In genomic region chr6:167952512-167952859, GRCh38 we compare ENCODE assay signal across 22 cellular contexts. TPM values are rescaled to one million over a fixed set of nuclear protein-coding genes. Genes with fewer than 3 reads are reported as not detected.
DNase-seq lines count a peak whose midpoint lies in the region; ATAC-seq, FAIRE-seq and TF ChIP-seq lines count a peak whose summit lies in the region.
"Had no signal": no experiment of that assay in that cellular context is flagged by ENCODE, and none has a peak within 500 bp of the region (broad histone marks: within the 10 kb centered on the region; RNA-seq: fewer than 3 reads in every experiment).

No MANE protein-coding gene starts in this region.

- intact Hi-C loops in K562 (cut with micrococcal nuclease): no loop called here
- intact Hi-C loops in activated CD4-positive, alpha-beta T cell treated with anti-CD3 and anti-CD28 coated beads for 36 hours (cut with DNase I, micrococcal nuclease): no loop called here

- ATAC-seq in K562 (peak; percentile 30; the same call in 1 of the 3 replicates), GM21717 (IDR thresholded peaks at IDR 0.05; ENCODE audit: unreplicated experiment) (no peak)
- ATAC-seq in activated CD4-positive, alpha-beta T cell treated with anti-CD3 and anti-CD28 coated beads for 36 hours: no peak
- ATAC-seq: Right ventricle myocardium inferior had no signal

- H2AFZ ChIP-seq in K562 (ENCODE audit: low read depth, low read length) (no peak overlapping the region), keratinocyte (ENCODE audit: control insufficient read depth, low read length) (no peak overlapping the region)

- DNase-seq in Kasumi-1 (lab: John Stamatoyannopoulos, UW): peak; percentile 26 to 37
- no peak for DNase-seq in K562 (ENCODE audit: extremely low read depth in 1 of 4, low spot score in 3 of 4)
- DNase-seq in keratinocyte (ENCODE audit: low read depth, low spot score): no peak
- no peak for DNase-seq in NCI-H146 treated with DMSO at 0.1 percent for 48 hours (lab: John Stamatoyannopoulos, UW; ENCODE audit: unreplicated experiment)
- DNase-seq in effector memory CD4-positive, alpha-beta T cell: no peak
- no peak for DNase-seq in activated CD4-positive, alpha-beta T cell treated with anti-CD3 and anti-CD28 coated beads for 36 hours
- DNase-seq: DMS79 treated with DMSO at 0.1 percent for 48 hours, H9, IMR-90, Karpas-422, NCI-H1092 treated with DMSO at 0.1 percent for 48 hours, NCI-H146, NCI-H2081 treated with DMSO at 0.1 percent for 48 hours, NCI-H510A treated with DMSO at 0.1 percent for 48 hours, SW 1271 had no signal

- H3K36me3 ChIP-seq in BLaER1: peaks cover 38% of the 10 kb centered on the region
- peaks cover 82% of the 10 kb centered on the region for H3K36me3 ChIP-seq in K562 (ENCODE audit: control insufficient read depth, insufficient read depth, low read length)
- H3K36me3 ChIP-seq in keratinocyte (ENCODE audit: control insufficient read depth in 2 of 2, extremely low read depth in 1 of 2, insufficient read depth in 2 of 2, low read length in 2 of 2): peaks cover 14 to 16% of the 10 kb centered on the region in 2 experiments
- H3K36me3 ChIP-seq in effector memory CD4-positive, alpha-beta T cell (ENCODE audit: control insufficient read depth, insufficient read depth, low read length): peaks cover 3% of the 10 kb centered on the region

- in situ Hi-C loops in K562 (cut with MboI): no loop called here

- peaks cover 2% of the 10 kb centered on the region for H3K4me1 Mint-ChIP-seq in activated CD4-positive, alpha-beta T cell treated with anti-CD3 and anti-CD28 coated beads for 36 hours
- H3K4me1 Mint-ChIP-seq: H9 had no signal

- peaks cover 4% of the 10 kb centered on the region for H3K36me3 Mint-ChIP-seq in activated CD4-positive, alpha-beta T cell treated with anti-CD3 and anti-CD28 coated beads for 36 hours (ENCODE audit: low read depth)

- H3K27me3 ChIP-seq in BLaER1 (no peaks in the 10 kb centered on the region), K562 (ENCODE audit: control insufficient read depth in 2 of 2, insufficient read depth in 2 of 2, low read length in 2 of 2) (no peaks in the 10 kb centered on the region), keratinocyte (ENCODE audit: control insufficient read depth, extremely low read depth, insufficient read depth, low read length) (no peaks in the 10 kb centered on the region)
- no peaks in the 10 kb centered on the region for H3K27me3 ChIP-seq in effector memory CD4-positive, alpha-beta T cell (replicated peaks; ENCODE audit: control insufficient read depth, insufficient read depth, low read length, poor library complexity, severe bottlenecking)

- peak overlapping the region; percentile 57 for H3K9ac ChIP-seq in BLaER1
- no peak overlapping the region for H3K9ac ChIP-seq in K562 (ENCODE audit: insufficient read depth in 1 of 2, low read depth in 2 of 2, low read length in 2 of 2)
- no peak overlapping the region for H3K9ac ChIP-seq in keratinocyte (ENCODE audit: control insufficient read depth, extremely low read depth, insufficient read depth, low read length)

- 93% methylated on average over 1 of the region's 1 CpG for WGBS in K562 (ENCODE audit: insufficient coverage, low coverage, missing lambda C conversion rate)

- H3K4me1 ChIP-seq in BLaER1 (peaks cover 69% of the 10 kb centered on the region), K562 (replicated peaks in 1 of 2; ENCODE audit: control insufficient read depth in 2 of 2, insufficient read depth in 2 of 2, low read length in 2 of 2) (peaks cover 0 to 5% of the 10 kb centered on the region in 2 experiments; a peak in 1 of 5 replicates), keratinocyte (ENCODE audit: control insufficient read depth, extremely low read depth, insufficient read depth, low read length) (peaks cover 8% of the 10 kb centered on the region)
- no peaks in the 10 kb centered on the region for H3K4me1 ChIP-seq in effector memory CD4-positive, alpha-beta T cell (ENCODE audit: control insufficient read depth, insufficient read depth, low read length, poor library complexity, severe bottlenecking)

- POLR2A ChIA-PET in K562 (lab: Yijun Ruan, JAX): interaction anchor here (0.6 kb wide), 1 partner anchor 1220 kb away, joined by 4 read pairs; no protein-coding TSS in a partner anchor
- POLR2A ChIA-PET in activated CD4-positive, alpha-beta T cell treated with anti-CD3 and anti-CD28 coated beads for 36 hours (lab: Charles Lee): no interaction called here

- CTCF ChIA-PET in K562 (lab: Yijun Ruan, JAX; ENCODE audit: low intra/inter-chr PET ratio): no interaction called here
- CTCF ChIA-PET in activated CD4-positive, alpha-beta T cell treated with anti-CD3 and anti-CD28 coated beads for 36 hours (lab: Charles Lee): interaction anchor here (0.6 kb wide), 1 partner anchor 195 kb away, joined by 3 read pairs; no protein-coding TSS in a partner anchor

- no peak overlapping the region for H3K27ac Mint-ChIP-seq in activated CD4-positive, alpha-beta T cell treated with anti-CD3 and anti-CD28 coated beads for 36 hours

- H3K4me3 Mint-ChIP-seq in activated CD4-positive, alpha-beta T cell treated with anti-CD3 and anti-CD28 coated beads for 36 hours: no peak overlapping the region
- H3K4me3 Mint-ChIP-seq: H9 had no signal

- H3K9me3 ChIP-seq in BLaER1 (no peaks in the 10 kb centered on the region), K562 (replicated peaks; ENCODE audit: control insufficient read depth, insufficient read depth, low read depth, low read length) (no peaks in the 10 kb centered on the region), keratinocyte (ENCODE audit: control insufficient read depth, low read depth, low read length) (no peaks in the 10 kb centered on the region)
- no peaks in the 10 kb centered on the region for H3K9me3 ChIP-seq in effector memory CD4-positive, alpha-beta T cell (ENCODE audit: control insufficient read depth, low read length)

- dilution Hi-C loops in keratinocyte (cut with MboI; ENCODE audit: extremely low pct_ligation_motif_present, low sequenced_read_pairs): no loop called here

- H4K20me1 ChIP-seq in BLaER1 (no peaks in the 10 kb centered on the region), K562 (replicated peaks; ENCODE audit: control insufficient read depth, insufficient read depth, low read length) (0 out of 2 replicates have a peak, but pooled peaks cover 5% of the 10 kb centered on the region), keratinocyte (ENCODE audit: control insufficient read depth, extremely low read depth, insufficient read depth, low read length) (peaks cover 3% of the 10 kb centered on the region)

- H3K27me3 Mint-ChIP-seq in activated CD4-positive, alpha-beta T cell treated with anti-CD3 and anti-CD28 coated beads for 36 hours: no peaks in the 10 kb centered on the region

- H3K4me2 ChIP-seq in BLaER1: peak overlapping the region; percentile 82
- H3K4me2 ChIP-seq in K562 (ENCODE audit: insufficient read depth, low read length): no peak overlapping the region
- no peak overlapping the region for H3K4me2 ChIP-seq in keratinocyte (ENCODE audit: control insufficient read depth, extremely low read depth, insufficient read depth, low read depth, low read length)

- H3K9me1 ChIP-seq in K562 (ENCODE audit: control insufficient read depth, insufficient read depth, low read length) (no peaks in the 10 kb centered on the region), keratinocyte (ENCODE audit: control insufficient read depth, extremely low read depth, insufficient read depth, low read length) (peaks cover 3% of the 10 kb centered on the region)

- peak overlapping the region; percentile 59 for H3K4me3 ChIP-seq in BLaER1
- H3K4me3 ChIP-seq in K562: no peak overlapping the region
- no peak overlapping the region for H3K4me3 ChIP-seq in keratinocyte (ENCODE audit: control insufficient read depth in 2 of 3, extremely low read depth in 1 of 3, insufficient read depth in 2 of 3, low read depth in 1 of 3, low read length in 3 of 3)
- H3K4me3 ChIP-seq in effector memory CD4-positive, alpha-beta T cell (ENCODE audit: insufficient read depth, low read depth, low read length, poor library complexity, severe bottlenecking): no peak overlapping the region

- H3K79me2 ChIP-seq in K562 (ENCODE audit: control insufficient read depth, insufficient read depth, low read length) (no peaks in the 10 kb centered on the region), keratinocyte (ENCODE audit: control insufficient read depth, insufficient read depth, low read length) (peaks cover 9% of the 10 kb centered on the region)

- no peak for TF ChIP-seq EP300 in K562 (IDR thresholded peaks at IDR 0.05; ENCODE audit: low read length)

- TF ChIP-seq RAD21 in K562 (CRISPR knock-in tag; conservative IDR thresholded peaks at IDR 0.05 in 1 of 2, IDR thresholded peaks at IDR 0.05 in 1 of 2): no peak

- no peaks in the 10 kb centered on the region for H3K9me3 Mint-ChIP-seq in activated CD4-positive, alpha-beta T cell treated with anti-CD3 and anti-CD28 coated beads for 36 hours (ENCODE audit: low read depth)
- H3K9me3 Mint-ChIP-seq: H9 had no signal

- no TSS peak for BruUV-seq in K562 (replicated peaks; lab: Mats Ljungman, UMichigan)

- TF ChIP-seq POLR2A in K562 (conservative IDR thresholded peaks at IDR 0.05): no peak

- FAIRE-seq in K562 (lab: Jason Lieb, UNC) (no peak), keratinocyte (lab: Jason Lieb, UNC) (peak; percentile 17)
- FAIRE-seq: RCC 7860 had no signal

- no peak for TF ChIP-seq CTCF in K562 (IDR thresholded peaks at IDR 0.05 in 2 of 3, conservative IDR thresholded peaks at IDR 0.05 in 1 of 3; ENCODE audit: insufficient read depth in 2 of 3, low read depth in 1 of 3, low read length in 3 of 3)
- no peak for TF ChIP-seq CTCF in keratinocyte (optimal IDR thresholded peaks at IDR 0.05 in 1 of 3, IDR thresholded peaks at IDR 0.05 in 1 of 3, conservative IDR thresholded peaks at IDR 0.05 in 1 of 3; ENCODE audit: extremely low read depth in 1 of 3, insufficient read depth in 2 of 3, low read length in 3 of 3)

- H3K27ac ChIP-seq in BLaER1: peak overlapping the region; percentile 65
- H3K27ac ChIP-seq in K562 (ENCODE audit: extremely low read depth, low read depth, low read length): no peak overlapping the region
- H3K27ac ChIP-seq in keratinocyte (ENCODE audit: control insufficient read depth, insufficient read depth, low read length): peak overlapping the region; percentile 61
- no peak overlapping the region for H3K27ac ChIP-seq in effector memory CD4-positive, alpha-beta T cell (ENCODE audit: insufficient read depth, low read length, poor library complexity, severe bottlenecking)
- H3K27ac ChIP-seq: C4-2B, HL-60 had no signal

RNA-seq across cellular contexts. Expression of gene KIF25, which starts 45.0 kb away (rescaled TPM):
- total RNA-seq in K562 (2011; cell fraction: chromatin; rRNA removed; ENCODE audit: low replicate concordance): not detected in 2 replicates
- total RNA-seq in K562 (2011; cell fraction: nucleolus; rRNA removed): not detected in 2 replicates
- total RNA-seq in K562 (2011; cell fraction: nucleoplasm; rRNA removed): not detected in 2 replicates
- total RNA-seq in K562 (2014; rRNA removed) (not detected in 2 replicates), K562 (2014; rRNA removed; fragmentation: Illumina TruSeq; extraction: Trizol) (not detected in 2 replicates), K562 (2015; rRNA removed; fragmentation: Illumina TruSeq; extraction: Trizol) (not detected in 2 replicates), K562 (2021) (0.24 TPM in 1 of 2 replicates, not detected in the other)
- polyA plus RNA-seq in K562 (2011; rRNA removed) (0.04 TPM in 1 of 2 replicates, not detected in the other), K562 (2014; fragmentation: Illumina TruSeq; extraction: Trizol) (not detected in 2 replicates), K562 (2014; fragmentation: Nextera tagmentation; extraction: Ambion mirVana) (under 1 TPM; 0.22 to 0.49 TPM), K562 (2014; rRNA removed) (not detected in 2 replicates), keratinocyte (not detected in 3 replicates)
- polyA plus RNA-seq in K562 (2011; cell fraction: cytosol; rRNA removed): 0.04 TPM in 1 of 2 replicates, not detected in the other
- polyA plus RNA-seq in K562 (2011; cell fraction: nucleus; rRNA removed): not detected in 2 replicates
- 0.08 and 0.47 TPM in 2 replicates for polyA plus RNA-seq in K562 (2012)
- 0.98 TPM in 1 of 2 replicates, not detected in the other for polyA minus RNA-seq in K562 (2011; rRNA and poly(A)+ RNA removed)
- not detected in 2 replicates for polyA minus RNA-seq in K562 (2011; cell fraction: cytosol; rRNA and poly(A)+ RNA removed)
- polyA minus RNA-seq in K562 (2011; cell fraction: nucleus; rRNA and poly(A)+ RNA removed): not detected in 2 replicates
- polyA plus RNA-seq in keratinocyte (2011; ENCODE audit: low read depth): not detected
- not detected in 2 replicates for polyA plus RNA-seq in keratinocyte (2011; cell fraction: cytosol; rRNA removed)
- not detected in 2 replicates for polyA plus RNA-seq in keratinocyte (2011; cell fraction: nucleus; rRNA removed)
- polyA plus RNA-seq in keratinocyte (2012; ENCODE audit: low replicate concordance): not detected in 2 replicates
- polyA minus RNA-seq in keratinocyte: not detected in 3 replicates
- polyA minus RNA-seq in keratinocyte (2011; cell fraction: cytosol; rRNA and poly(A)+ RNA removed): not detected
- polyA minus RNA-seq in keratinocyte (2011; cell fraction: nucleus; rRNA and poly(A)+ RNA removed): not detected in 2 replicates
- not detected for total RNA-seq in activated CD4-positive, alpha-beta T cell treated with anti-CD3 and anti-CD28 coated beads for 36 hours
- total RNA-seq: HT1080, IMR-90, Right ventricle myocardium inferior had no signal
- polyA plus RNA-seq: IMR-90 had no signal

Comparison
In these comparisons a context has a peak if more than half of its experiments do, and no peak if none do; other contexts are left out.
1. H3K27ac ChIP-seq: peak in BLaER1 (single experiment) and keratinocyte (single experiment); none in K562 (single experiment) and effector memory CD4-positive, alpha-beta T cell (single experiment).
2. DNase-seq: peak in Kasumi-1 (2 of 2); none in K562 (0 of 4), keratinocyte (single experiment), NCI-H146 treated with DMSO at 0.1 percent for 48 hours (single experiment), effector memory CD4-positive, alpha-beta T cell (0 of 3) and activated CD4-positive, alpha-beta T cell treated with anti-CD3 and anti-CD28 coated beads for 36 hours (single experiment).